ENCODE assay signal across 20 cellular contexts in the genomic region with DNA sequence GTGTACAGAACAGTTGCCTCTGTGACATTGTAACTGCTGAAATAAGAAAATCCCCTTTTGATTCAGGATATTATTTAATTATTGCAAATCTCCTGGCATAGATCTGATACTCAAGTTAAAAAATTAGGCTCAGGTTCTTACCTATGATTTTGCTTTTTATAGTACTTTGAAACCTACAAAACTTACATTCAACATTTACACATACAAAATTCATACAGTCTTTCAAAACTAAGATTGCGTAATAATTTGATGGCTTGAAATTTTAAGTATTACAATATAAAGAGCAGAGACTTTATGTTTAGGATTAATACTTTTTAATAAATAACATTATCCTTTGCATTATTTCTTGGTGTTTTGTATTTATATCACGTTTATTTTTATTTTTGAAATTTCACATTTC.
DNase-seq lines count a peak whose midpoint lies in the region; ATAC-seq, FAIRE-seq and TF ChIP-seq lines count a peak whose summit lies in the region.
"Had no signal": no experiment of that assay in that cellular context is flagged by ENCODE, and none has a peak within 500 bp of the region (broad histone marks: within the 10 kb centered on the region; RNA-seq: fewer than 3 reads in every experiment).

No MANE protein-coding gene starts in this region.

- no peak overlapping the region for H3K27ac Mint-ChIP-seq in chondrocyte (ENCODE audit: unreplicated experiment)
- H3K27ac Mint-ChIP-seq: B cell; CD4-positive, CD25-positive, alpha-beta regulatory T cell; CD8-positive, alpha-beta T cell; H9 had no signal

- H3K23ac ChIP-seq in IMR-90 (ENCODE audit: low read depth, low read length) (no peak overlapping the region), H1 (ENCODE audit: insufficient read length) (no peak overlapping the region)

- H2AK5ac ChIP-seq in IMR-90 (ENCODE audit: low read depth, low read length) = no peak overlapping the region
- no peak overlapping the region for H2AK5ac ChIP-seq in H1 (ENCODE audit: low read depth, low read length)

- no peaks in the 10 kb centered on the region for H3K4me1 ChIP-seq in IMR-90 (ENCODE audit: control insufficient read depth, insufficient read depth, low read length)
- H3K4me1 ChIP-seq in H1 (replicated peaks in 1 of 4; ENCODE audit: control insufficient read depth in 3 of 4, insufficient read depth in 4 of 4, low read length in 3 of 4) = no peaks in the 10 kb centered on the region
- H3K4me1 ChIP-seq in thyroid gland = no peaks in the 10 kb centered on the region
- H3K4me1 ChIP-seq: BLaER1, Caco-2 had no signal

- DNase-seq in IMR-90 = no peak
- no peak for DNase-seq in H1 (ENCODE audit: low read depth in 1 of 2, low spot score in 2 of 2)
- no peak for DNase-seq in chondrocyte (ENCODE audit: low spot score)
- DNase-seq in thyroid gland = no peak
- DNase-seq: Caco-2; CD4-positive, CD25-positive, alpha-beta regulatory T cell; CD8-positive, alpha-beta T cell; DMS153; DND-41; GM23248; H9 had no signal

- H3K4me2 ChIP-seq in IMR-90 (ENCODE audit: low read depth, low read length) (no peak overlapping the region), H1 (ENCODE audit: insufficient read depth in 1 of 2, low read depth in 2 of 2, low read length in 2 of 2) (no peak overlapping the region)
- H3K4me2 ChIP-seq: BLaER1 had no signal

- H2AK9ac ChIP-seq in IMR-90 (replicated peaks; ENCODE audit: low read depth, low read length, poor library complexity) = no peak overlapping the region

- TF ChIP-seq CTCF in IMR-90 (conservative IDR thresholded peaks at IDR 0.05; ENCODE audit: low read depth, low read length) (no peak), H1 (IDR thresholded peaks at IDR 0.05; ENCODE audit: control extremely low read depth in 1 of 3, insufficient read depth in 1 of 3, low read depth in 1 of 3, low read length in 3 of 3) (no peak), chondrocyte (IDR thresholded peaks at IDR 0.05) (no peak), thyroid gland (IDR thresholded peaks at IDR 0.05) (no peak)

- H2AFZ ChIP-seq in IMR-90 (replicated peaks; ENCODE audit: low read length, poor library complexity) = no peak overlapping the region
- H2AFZ ChIP-seq in H1 (ENCODE audit: low read length) = no peak overlapping the region
- H2AFZ ChIP-seq: GM23248 had no signal

- no peak overlapping the region for H3K27ac ChIP-seq in IMR-90 (ENCODE audit: insufficient read depth, low read length)
- no peak overlapping the region for H3K27ac ChIP-seq in H1 (ENCODE audit: low read depth, low read length)
- H3K27ac ChIP-seq in thyroid gland = no peak overlapping the region
- H3K27ac ChIP-seq: BLaER1, C4-2B, GM23248 had no signal

- H2BK15ac ChIP-seq in IMR-90 (ENCODE audit: low read depth, low read length) = no peak overlapping the region
- H2BK15ac ChIP-seq in H1 (ENCODE audit: low read length) = no peak overlapping the region

- H3K27me3 ChIP-seq in IMR-90 (ENCODE audit: control insufficient read depth, insufficient read depth, low read length) (no peaks in the 10 kb centered on the region; the same call in 1 of the 2 replicates), H1 (replicated peaks in 1 of 4; ENCODE audit: control insufficient read depth in 3 of 4, extremely low read depth in 1 of 4, insufficient read depth in 3 of 4, low read length in 3 of 4) (no peaks in the 10 kb centered on the region), thyroid gland (no peaks in the 10 kb centered on the region)
- H3K27me3 ChIP-seq: BLaER1 had no signal

- H3K9me1 ChIP-seq in IMR-90 (ENCODE audit: insufficient read depth, low read length) = no peaks in the 10 kb centered on the region

- H3K14ac ChIP-seq in IMR-90 (replicated peaks; ENCODE audit: low read depth, low read length) (no peak overlapping the region), H1 (ENCODE audit: insufficient read length) (no peak overlapping the region)

- no peak for TF ChIP-seq EP300 in H1 (IDR thresholded peaks at IDR 0.05; ENCODE audit: borderline replicate concordance in 1 of 2, low read depth in 2 of 2, low read length in 2 of 2)

- no peak overlapping the region for H4K5ac ChIP-seq in IMR-90 (ENCODE audit: low read depth, low read length)
- no peak overlapping the region for H4K5ac ChIP-seq in H1 (ENCODE audit: insufficient read length, low read depth, low read length)

- no peaks in the 10 kb centered on the region for H3K27me3 Mint-ChIP-seq in chondrocyte (ENCODE audit: low read depth)
- H3K27me3 Mint-ChIP-seq: B cell; CD4-positive, CD25-positive, alpha-beta regulatory T cell had no signal

- H3K9ac ChIP-seq in IMR-90 (ENCODE audit: low read depth, low read length) = no peak overlapping the region
- H3K9ac ChIP-seq in H1 (replicated peaks in 1 of 4; ENCODE audit: extremely low read depth in 1 of 4, low read depth in 3 of 4, low read length in 3 of 4) = no peak overlapping the region
- H3K9ac ChIP-seq: BLaER1, GM23248 had no signal

- no peak overlapping the region for H2BK12ac ChIP-seq in H1 (ENCODE audit: low read depth, low read length)

- H3K79me2 ChIP-seq in H1 (ENCODE audit: control insufficient read depth in 1 of 2, insufficient read depth in 2 of 2, low read length in 2 of 2) = no peaks in the 10 kb centered on the region

- no CpG with 5 or more reads among the region's 2 CpGs for WGBS in IMR-90 (ENCODE audit: extremely low coverage in 2 of 2, insufficient read length in 1 of 2), 2 experiments
- 90% methylated on average over 2 of the region's 2 CpGs; no CpG with 5 or more reads in 1 of the 2 experiments for WGBS in H1 (ENCODE audit: extremely low coverage in 1 of 2, insufficient coverage in 1 of 2, insufficient read length in 1 of 2, insufficient replicate concordance in 2 of 2, low coverage in 1 of 2, low lambda C conversion rate in 2 of 2, missing lambda C conversion rate in 1 of 2), 2 experiments
- WGBS in thyroid gland, 2 donors = 86 to 93% methylated on average over 2 of the region's 2 CpGs

- H3K56ac ChIP-seq in IMR-90 (ENCODE audit: extremely low read depth, insufficient read depth, low read length) = no peak overlapping the region
- H3K56ac ChIP-seq in H1 (replicated peaks; ENCODE audit: insufficient read length, low read depth, low read length) = no peak overlapping the region

- intact Hi-C loops in IMR-90 (cut with micrococcal nuclease) = no loop called here
- intact Hi-C loops in thyroid gland (cut with DNase I) = no loop called here

- no peak for ATAC-seq in IMR-90 (ENCODE audit: low read depth)
- ATAC-seq in GM18511 (IDR thresholded peaks at IDR 0.05; ENCODE audit: unreplicated experiment) = no peak
- ATAC-seq in GM21515 (IDR thresholded peaks at IDR 0.05; ENCODE audit: unreplicated experiment) = no peak
- ATAC-seq: CD8-positive, alpha-beta T cell; HCT116 had no signal

- H3K9me3 ChIP-seq in IMR-90 (ENCODE audit: control insufficient read depth, insufficient read depth, low read length) (no peaks in the 10 kb centered on the region), H1 (ENCODE audit: insufficient read depth in 2 of 2, low read depth in 1 of 2, low read length in 1 of 2) (no peaks in the 10 kb centered on the region), thyroid gland (no peaks in the 10 kb centered on the region)
- H3K9me3 ChIP-seq: BLaER1, Caco-2 had no signal

- TF ChIP-seq RAD21 in IMR-90 (IDR thresholded peaks at IDR 0.05; ENCODE audit: low read length) (no peak), H1 (IDR thresholded peaks at IDR 0.05 in 1 of 2, conservative IDR thresholded peaks at IDR 0.05 in 1 of 2; ENCODE audit: low read depth in 2 of 2, low read length in 2 of 2) (no peak)

- H2BK120ac ChIP-seq in IMR-90 (ENCODE audit: low read depth, low read length) (no peak overlapping the region), H1 (replicated peaks; ENCODE audit: low read depth, low read length) (no peak overlapping the region)

- H3K4me3 Mint-ChIP-seq in chondrocyte (ENCODE audit: unreplicated experiment) = no peak overlapping the region
- H3K4me3 Mint-ChIP-seq: B cell; CD4-positive, CD25-positive, alpha-beta regulatory T cell; CD8-positive, alpha-beta T cell; H9 had no signal

- H3K4ac ChIP-seq in IMR-90 (ENCODE audit: low read depth, low read length) (no peak overlapping the region), H1 (replicated peaks; ENCODE audit: insufficient read length, low read depth, low read length) (no peak overlapping the region)

- no peak overlapping the region for H3K4me3 ChIP-seq in IMR-90 (ENCODE audit: insufficient read depth, low read depth, low read length)
- H3K4me3 ChIP-seq in H1 (ENCODE audit: extremely low read depth in 1 of 4, insufficient read depth in 2 of 4, low read depth in 3 of 4, low read length in 4 of 4) = no peak overlapping the region
- no peak overlapping the region for H3K4me3 ChIP-seq in thyroid gland (replicated peaks in 1 of 3)
- H3K4me3 ChIP-seq: BLaER1, GM23248 had no signal

- H3K79me1 ChIP-seq in IMR-90 (ENCODE audit: low read depth in 1 of 2, low read length in 2 of 2) = no peaks in the 10 kb centered on the region
- no peaks in the 10 kb centered on the region for H3K79me1 ChIP-seq in H1 (ENCODE audit: low read depth, low read length)

- H3K36me3 Mint-ChIP-seq in chondrocyte (ENCODE audit: low read depth) = no peaks in the 10 kb centered on the region
- H3K36me3 Mint-ChIP-seq: CD4-positive, CD25-positive, alpha-beta regulatory T cell; CD8-positive, alpha-beta T cell had no signal

- H4K20me1 ChIP-seq in IMR-90 (ENCODE audit: insufficient read depth, low read length) (no peaks in the 10 kb centered on the region), H1 (replicated peaks in 1 of 2; ENCODE audit: control insufficient read depth in 1 of 2, insufficient read depth in 2 of 2, low read length in 2 of 2) (no peaks in the 10 kb centered on the region)
- H4K20me1 ChIP-seq: BLaER1 had no signal

- H2BK20ac ChIP-seq in IMR-90 (ENCODE audit: low read depth, low read length) = no peak overlapping the region
- no peak overlapping the region for H2BK20ac ChIP-seq in H1 (ENCODE audit: low read length)

- CTCF ChIA-PET in IMR-90 (lab: Yijun Ruan, JAX) (no interaction called here), H1 (lab: Charles Lee; ENCODE audit: partially characterized antibody) (no interaction called here)

- H2BK5ac ChIP-seq in IMR-90 (ENCODE audit: low read depth, low read length, poor library complexity, severe bottlenecking) (no peak overlapping the region), H1 (ENCODE audit: low read depth, low read length) (no peak overlapping the region)

- no peaks in the 10 kb centered on the region for H3K9me3 Mint-ChIP-seq in chondrocyte (ENCODE audit: low read depth)
- H3K9me3 Mint-ChIP-seq: CD8-positive, alpha-beta T cell; H9 had no signal

- dilution Hi-C loops in IMR-90 (cut with HindIII; ENCODE audit: low sequenced_read_pairs, unreplicated experiment) = no loop called here

- FAIRE-seq in A204.1 (lab: Jason Lieb, UNC) = peak; percentile 94
- peak; percentile 55 for FAIRE-seq in TTC549 (lab: Jason Lieb, UNC)
- no peak for FAIRE-seq in H1 (lab: Jason Lieb, UNC)
- FAIRE-seq: GM12892 had no signal

- H3K36me3 ChIP-seq in IMR-90 (ENCODE audit: control insufficient read depth, insufficient read depth, low read length) (no peaks in the 10 kb centered on the region), H1 (ENCODE audit: control insufficient read depth in 2 of 4, insufficient read depth in 4 of 4, low read length in 3 of 4) (no peaks in the 10 kb centered on the region; a peak in 1 of 8 replicates), thyroid gland (no peaks in the 10 kb centered on the region)
- H3K36me3 ChIP-seq: BLaER1 had no signal

- POLR2A ChIA-PET in IMR-90 (lab: Charles Lee; ENCODE audit: unreplicated experiment) = no interaction called here
- POLR2A ChIA-PET in H1 (lab: Charles Lee; ENCODE audit: partially characterized antibody) = no interaction called here

- H3K23me2 ChIP-seq in H1 (ENCODE audit: low read depth, low read length) = no peaks in the 10 kb centered on the region

- BruUV-seq in IMR-90 (replicated peaks; lab: Mats Ljungman, UMichigan) = no TSS peak

- no peak overlapping the region for H4K8ac ChIP-seq in IMR-90 (ENCODE audit: low read depth in 2 of 2, low read length in 2 of 2)
- H4K8ac ChIP-seq in H1 (ENCODE audit: extremely low read depth, insufficient read depth, low read length) = no peak overlapping the region

- in situ Hi-C loops in IMR-90 (cut with MboI; ENCODE audit: low sequenced_read_pairs) = no loop called here

- TF ChIP-seq POLR2A in IMR-90 (IDR thresholded peaks at IDR 0.05; ENCODE audit: low read depth, low read length) (no peak), H1 (IDR thresholded peaks at IDR 0.05; ENCODE audit: control extremely low read depth in 1 of 2, low read depth in 2 of 2, low read length in 2 of 2) (no peak), thyroid gland (IDR thresholded peaks at IDR 0.05) (no peak)

- H3K4me1 Mint-ChIP-seq in chondrocyte (ENCODE audit: low read depth) = no peaks in the 10 kb centered on the region
- H3K4me1 Mint-ChIP-seq: B cell; CD4-positive, CD25-positive, alpha-beta regulatory T cell; H9 had no signal

- H3K18ac ChIP-seq in IMR-90 (ENCODE audit: low read depth, low read length) (no peak overlapping the region), H1 (ENCODE audit: extremely low read depth, low read length) (no peak overlapping the region)

- H4K91ac ChIP-seq in IMR-90 (ENCODE audit: insufficient read depth, low read depth, low read length) (no peak overlapping the region), H1 (replicated peaks; ENCODE audit: insufficient read length, low read length) (no peak overlapping the region)
